Comparison of ENCODE assay signal across 8 cellular contexts in the genomic region with DNA sequence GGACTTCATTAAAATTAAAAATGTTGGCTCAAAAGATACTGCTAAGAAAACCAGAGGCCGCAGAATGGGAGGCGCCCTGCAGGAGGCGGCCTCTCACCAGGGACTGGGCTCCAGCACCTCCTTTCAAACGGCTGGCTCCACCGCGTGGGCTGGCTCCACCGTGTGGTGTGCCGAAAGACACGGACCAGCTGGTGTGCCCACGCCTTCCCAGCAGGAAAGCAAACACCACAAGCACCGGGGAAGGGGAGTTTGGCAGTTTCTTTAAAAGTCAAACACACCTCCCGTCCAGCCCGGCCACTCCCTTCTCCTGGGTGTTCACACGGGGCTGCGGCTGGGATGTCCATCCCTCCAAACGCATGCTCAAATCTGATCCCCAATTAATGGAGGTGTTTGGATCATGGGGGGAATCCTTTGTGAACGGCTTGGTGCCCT. TPM values are rescaled to one million over a fixed set of nuclear protein-coding genes. Genes with fewer than 3 reads are reported as not detected.
DNase-seq lines count a peak whose midpoint lies in the region; ATAC-seq, FAIRE-seq and TF ChIP-seq lines count a peak whose summit lies in the region.

No MANE protein-coding gene starts in this region.

- H3K79me2 ChIP-seq in astrocyte (ENCODE audit: insufficient read depth, low read length): no peaks in the 10 kb centered on the region

- peaks cover 3% of the 10 kb centered on the region for H4K20me1 ChIP-seq in astrocyte (ENCODE audit: insufficient read depth, low read length)

- H3K9ac ChIP-seq in astrocyte (ENCODE audit: low read length): no peak overlapping the region

- H3K9me3 ChIP-seq in astrocyte (ENCODE audit: insufficient read depth, low read depth, low read length): no peaks in the 10 kb centered on the region

- FAIRE-seq in astrocyte (lab: Jason Lieb, UNC): no peak

- peaks cover 3% of the 10 kb centered on the region for H3K4me1 ChIP-seq in astrocyte (ENCODE audit: insufficient read depth, low read length)

- peak overlapping the region; percentile 22 for H3K27ac Mint-ChIP-seq in astrocyte (ENCODE audit: unreplicated experiment)

- no peaks in the 10 kb centered on the region for H3K27me3 Mint-ChIP-seq in astrocyte (ENCODE audit: low read depth, unreplicated experiment)

- H3K4me3 Mint-ChIP-seq in astrocyte (ENCODE audit: unreplicated experiment): no peak overlapping the region

- no peaks in the 10 kb centered on the region for H3K9me3 Mint-ChIP-seq in astrocyte (ENCODE audit: unreplicated experiment)

- H3K4me2 ChIP-seq in astrocyte (ENCODE audit: low read length): peak overlapping the region; percentile 25

- no peak overlapping the region for H2AFZ ChIP-seq in astrocyte (ENCODE audit: low read depth, low read length)

- H3K4me1 Mint-ChIP-seq in astrocyte (ENCODE audit: low read depth, unreplicated experiment): no peaks in the 10 kb centered on the region

- no peaks in the 10 kb centered on the region for H3K36me3 ChIP-seq in astrocyte (ENCODE audit: insufficient read depth, low read length)

- peak; percentile 35 for TF ChIP-seq CTCF in astrocyte (IDR thresholded peaks at IDR 0.05; ENCODE audit: insufficient read depth, low read depth, low read length)

- H3K27ac ChIP-seq in astrocyte (ENCODE audit: low read depth, low read length): no peak overlapping the region

- H3K27me3 ChIP-seq in astrocyte (ENCODE audit: insufficient read depth, low read length): no peaks in the 10 kb centered on the region

- no peak overlapping the region for H3K4me3 ChIP-seq in astrocyte (ENCODE audit: insufficient read depth, low read depth, low read length)

- in situ Hi-C loops in SK-MEL-5 (cut with HindIII; ENCODE audit: low pct_unique_long_range_greater_than_20kb, low sequenced_read_pairs): no loop called here

- peak; percentile 70 for DNase-seq in CD1c-positive myeloid dendritic cell (ENCODE audit: extremely low spot score)
- peak; percentile 63 for DNase-seq in HuH-7.5 (ENCODE audit: low spot score)
- peak; percentile 74 for DNase-seq in SK-MEL-5 (ENCODE audit: low read depth, low spot score)
- DNase-seq in astrocyte (ENCODE audit: low read depth): peak; percentile 57
- peak; percentile 80 for DNase-seq in iPS-NIHi11 (ENCODE audit: low spot score)
- peak; percentile 47 to 60 for DNase-seq in stimulated activated CD4-positive, alpha-beta T cell treated with anti-CD3 and anti-CD28 coated beads, Interleukin-15, amount 100 ng/mL, for 48 hours (ENCODE audit: low read depth in 2 of 2)

- ATAC-seq in GM18502 (IDR thresholded peaks at IDR 0.05; ENCODE audit: poor library complexity, unreplicated experiment) (no peak), HG03354 (IDR thresholded peaks at IDR 0.05; ENCODE audit: poor library complexity, severe bottlenecking, unreplicated experiment) (no peak)

- H3K36me3 Mint-ChIP-seq in astrocyte (ENCODE audit: low read depth, unreplicated experiment): peaks cover 17% of the 10 kb centered on the region

RNA-seq across cellular contexts. Expression of a gene that starts 13.9 kb away (rescaled TPM):
- total RNA-seq in SK-MEL-5 (2014; rRNA removed; shearing (Covaris generic)): 41.3 and 50.9 TPM in 2 replicates
- polyA plus RNA-seq in SK-MEL-5 (2015; cell fraction: cytosol; rRNA removed): 86.2 and 109 TPM in 2 replicates
- polyA plus RNA-seq in SK-MEL-5 (2015; cell fraction: nucleus; rRNA removed): 45.1 and 55.2 TPM in 2 replicates
- 35.9 and 36.9 TPM in 2 replicates for total RNA-seq in astrocyte

RNA-seq across cellular contexts. Expression of a gene that starts 14.3 kb away (rescaled TPM):
- total RNA-seq in SK-MEL-5 (2014; rRNA removed; shearing (Covaris generic)): 75.3 and 96.5 TPM in 2 replicates
- polyA plus RNA-seq in SK-MEL-5 (2015; cell fraction: cytosol; rRNA removed): 76.7 and 102 TPM in 2 replicates
- polyA plus RNA-seq in SK-MEL-5 (2015; cell fraction: nucleus; rRNA removed): 20.3 and 31.1 TPM in 2 replicates
- 24.0 and 25.8 TPM in 2 replicates for total RNA-seq in astrocyte

RNA-seq across cellular contexts. Expression of a gene that starts 19.2 kb away (rescaled TPM):
- not detected in 2 replicates for total RNA-seq in SK-MEL-5 (2014; rRNA removed; shearing (Covaris generic))
- not detected in 2 replicates for polyA plus RNA-seq in SK-MEL-5 (2015; cell fraction: cytosol; rRNA removed)
- not detected in 2 replicates for polyA plus RNA-seq in SK-MEL-5 (2015; cell fraction: nucleus; rRNA removed)
- not detected in 2 replicates for total RNA-seq in astrocyte

RNA-seq across cellular contexts. Expression of a gene that starts 30.0 kb away (rescaled TPM):
- total RNA-seq in SK-MEL-5 (2014; rRNA removed; shearing (Covaris generic)): 57.9 and 58.1 TPM in 2 replicates
- 90.2 and 102 TPM in 2 replicates for polyA plus RNA-seq in SK-MEL-5 (2015; cell fraction: cytosol; rRNA removed)
- polyA plus RNA-seq in SK-MEL-5 (2015; cell fraction: nucleus; rRNA removed): 69.8 and 94.8 TPM in 2 replicates
- 41.4 and 45.2 TPM in 2 replicates for total RNA-seq in astrocyte

RNA-seq across cellular contexts. Expression of a gene that starts 30.4 kb away (rescaled TPM):
- total RNA-seq in SK-MEL-5 (2014; rRNA removed; shearing (Covaris generic)): 12.8 and 13.1 TPM in 2 replicates
- polyA plus RNA-seq in SK-MEL-5 (2015; cell fraction: cytosol; rRNA removed): 15.8 and 18.7 TPM in 2 replicates
- 98.7 and 160 TPM in 2 replicates for polyA plus RNA-seq in SK-MEL-5 (2015; cell fraction: nucleus; rRNA removed)
- total RNA-seq in astrocyte: 21.8 and 23.3 TPM in 2 replicates
